ENCODE assay signal across 24 cellular contexts in the genomic region with DNA sequence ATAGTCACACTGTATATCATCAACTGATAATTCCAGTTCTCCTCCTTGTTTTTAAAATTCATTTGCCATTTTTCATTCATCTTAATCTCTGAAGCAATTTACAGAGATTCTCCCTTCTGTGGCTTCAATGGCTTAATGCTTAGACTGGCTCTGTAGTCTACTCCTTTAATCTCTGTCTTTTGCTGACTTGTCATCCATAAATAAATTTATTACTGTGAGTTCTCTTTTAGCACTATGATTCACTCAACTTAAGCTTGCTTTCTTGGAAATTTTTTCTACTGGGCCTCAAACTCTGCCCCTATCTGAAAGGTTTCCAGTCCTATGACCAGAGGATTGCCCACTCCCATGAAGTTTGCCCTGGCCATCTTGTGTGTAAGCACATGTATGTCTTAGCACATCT.
"Had no signal": no experiment of that assay in that cellular context is flagged by ENCODE, and none has a peak within 500 bp of the region (broad histone marks: within the 10 kb centered on the region; RNA-seq: fewer than 3 reads in every experiment).

No MANE protein-coding gene starts in this region.

- H3K9me3 Mint-ChIP-seq: activated CD4-positive, alpha-beta memory T cell treated with anti-CD3 and anti-CD28 coated beads for 36 hours; activated CD4-positive, alpha-beta T cell treated with anti-CD3 and anti-CD28 coated beads, Interleukin-2, amount 10 ng/mL, durations not matched to agents 24 days and 14 days; activated naive CD4-positive, alpha-beta T cell treated with anti-CD3 and anti-CD28 coated beads, Interleukin-2, amount 10 ng/mL, durations not matched to agents 7 days and 5 days; activated naive CD8-positive, alpha-beta T cell treated with anti-CD3 and anti-CD28 coated beads, Interleukin-2, amount 10 ng/mL, durations not matched to agents 7 days and 5 days; natural killer cell; stimulated activated naive B cell treated with anti-CD40 and anti-IgM and Interleukin-4, amounts not matched to agents 10 μg/mL and 1 μg/mL and 100 μg/mL, for 72 hours had no signal

- H3K36me3 Mint-ChIP-seq: activated naive CD4-positive, alpha-beta T cell treated with anti-CD3 and anti-CD28 coated beads, Interleukin-2, amount 10 ng/mL, durations not matched to agents 7 days and 5 days; natural killer cell had no signal

- DNase-seq: activated CD4-positive, alpha-beta memory T cell treated with anti-CD3 and anti-CD28 coated beads for 36 hours; activated CD4-positive, alpha-beta T cell treated with anti-CD3 and anti-CD28 coated beads, Interleukin-2, amount 10 ng/mL, durations not matched to agents 24 days and 14 days; activated CD4-positive, CD25-positive, alpha-beta regulatory T cell treated with anti-CD3 and anti-CD28 coated beads, Interleukin-2, amount 50 U/mL, for 72 hours; activated CD8-positive, alpha-beta memory T cell treated with anti-CD3 and anti-CD28 coated beads, Interleukin-2, amount 50 U/mL, for 4 hours; activated gamma-delta T cell; activated naive CD4-positive, alpha-beta T cell treated with anti-CD3 and anti-CD28 coated beads, Interleukin-2, amount 10 ng/mL, durations not matched to agents 7 days and 5 days; activated naive CD8-positive, alpha-beta T cell treated with anti-CD3 and anti-CD28 coated beads, Interleukin-2, amount 10 ng/mL, durations not matched to agents 7 days and 5 days; activated T-cell treated with anti-CD3 and anti-CD28 coated beads, Interleukin-2, amount 50 U/mL, for 1 hour; amniotic stem cell; brain microvascular endothelial cell; glutamatergic neuron; left lung; natural killer cell; posterior cingulate gyrus; stimulated activated CD4-positive, alpha-beta T cell treated with anti-CD3 and anti-CD28 coated beads, Interleukin-15, amount 100 ng/mL, for 24 hours; stimulated activated CD4-positive, alpha-beta T cell treated with anti-CD3 and anti-CD28 coated beads, Interleukin-2, amount 100 ng/mL, for 24 hours; stimulated activated naive B cell treated with anti-CD40 and anti-IgM and Interleukin-4, amounts not matched to agents 10 μg/mL and 1 μg/mL and 100 μg/mL, for 72 hours; stomach; T-helper 2 cell; thyroid gland; upper lobe of left lung had no signal

- H3K27ac Mint-ChIP-seq: activated CD4-positive, alpha-beta memory T cell treated with anti-CD3 and anti-CD28 coated beads for 36 hours; activated CD4-positive, alpha-beta T cell treated with anti-CD3 and anti-CD28 coated beads, Interleukin-2, amount 10 ng/mL, durations not matched to agents 24 days and 14 days; activated naive CD4-positive, alpha-beta T cell treated with anti-CD3 and anti-CD28 coated beads, Interleukin-2, amount 10 ng/mL, durations not matched to agents 7 days and 5 days; activated naive CD8-positive, alpha-beta T cell treated with anti-CD3 and anti-CD28 coated beads, Interleukin-2, amount 10 ng/mL, durations not matched to agents 7 days and 5 days; natural killer cell; stimulated activated naive B cell treated with anti-CD40 and anti-IgM and Interleukin-4, amounts not matched to agents 10 μg/mL and 1 μg/mL and 100 μg/mL, for 72 hours had no signal

- H3K9me3 ChIP-seq: esophagus muscularis mucosa, left lung, stomach, thyroid gland, upper lobe of left lung, vagina had no signal

- ATAC-seq: left lung; natural killer cell; sciatic nerve; stimulated activated naive B cell treated with anti-CD40 and anti-IgM and Interleukin-4, amounts not matched to agents 10 μg/mL and 1 μg/mL and 100 μg/mL, for 72 hours had no signal

- H3K27me3 Mint-ChIP-seq: activated CD4-positive, alpha-beta memory T cell treated with anti-CD3 and anti-CD28 coated beads for 36 hours; activated CD4-positive, alpha-beta T cell treated with anti-CD3 and anti-CD28 coated beads, Interleukin-2, amount 10 ng/mL, durations not matched to agents 24 days and 14 days; activated naive CD4-positive, alpha-beta T cell treated with anti-CD3 and anti-CD28 coated beads, Interleukin-2, amount 10 ng/mL, durations not matched to agents 7 days and 5 days; activated naive CD8-positive, alpha-beta T cell treated with anti-CD3 and anti-CD28 coated beads, Interleukin-2, amount 10 ng/mL, durations not matched to agents 7 days and 5 days; stimulated activated naive B cell treated with anti-CD40 and anti-IgM and Interleukin-4, amounts not matched to agents 10 μg/mL and 1 μg/mL and 100 μg/mL, for 72 hours had no signal

- H3K27me3 ChIP-seq: brain microvascular endothelial cell, esophagus muscularis mucosa, left lung, stomach, thyroid gland, upper lobe of left lung, vagina had no signal

- H3K4me3 Mint-ChIP-seq: activated CD4-positive, alpha-beta memory T cell treated with anti-CD3 and anti-CD28 coated beads for 36 hours; activated CD4-positive, alpha-beta T cell treated with anti-CD3 and anti-CD28 coated beads, Interleukin-2, amount 10 ng/mL, durations not matched to agents 24 days and 14 days; activated naive CD4-positive, alpha-beta T cell treated with anti-CD3 and anti-CD28 coated beads, Interleukin-2, amount 10 ng/mL, durations not matched to agents 7 days and 5 days; activated naive CD8-positive, alpha-beta T cell treated with anti-CD3 and anti-CD28 coated beads, Interleukin-2, amount 10 ng/mL, durations not matched to agents 7 days and 5 days; natural killer cell; stimulated activated naive B cell treated with anti-CD40 and anti-IgM and Interleukin-4, amounts not matched to agents 10 μg/mL and 1 μg/mL and 100 μg/mL, for 72 hours had no signal

- H3K4me1 ChIP-seq: esophagus muscularis mucosa, left lung, thyroid gland, upper lobe of left lung, vagina had no signal

- H3K36me3 ChIP-seq: brain microvascular endothelial cell, esophagus muscularis mucosa, left lung, thyroid gland, upper lobe of left lung, vagina had no signal

- H3K4me1 Mint-ChIP-seq: activated CD4-positive, alpha-beta T cell treated with anti-CD3 and anti-CD28 coated beads, Interleukin-2, amount 10 ng/mL, durations not matched to agents 24 days and 14 days; activated naive CD8-positive, alpha-beta T cell treated with anti-CD3 and anti-CD28 coated beads, Interleukin-2, amount 10 ng/mL, durations not matched to agents 7 days and 5 days had no signal

- H3K4me3 ChIP-seq: esophagus muscularis mucosa, left lung, stomach, thyroid gland, upper lobe of left lung, vagina had no signal

- H3K27ac ChIP-seq: brain microvascular endothelial cell, esophagus muscularis mucosa, left lung, stomach, thyroid gland, upper lobe of left lung, vagina had no signal
